In genomic region chr2:171307560-171307959, GRCh38 we compare ENCODE assay signal across 17 cellular contexts.
DNase-seq lines count a peak whose midpoint lies in the region; ATAC-seq, FAIRE-seq and TF ChIP-seq lines count a peak whose summit lies in the region.
"Had no signal": no experiment of that assay in that cellular context is flagged by ENCODE, and none has a peak within 500 bp of the region (broad histone marks: within the 10 kb centered on the region; RNA-seq: fewer than 3 reads in every experiment).

No MANE protein-coding gene starts in this region.

- no peak for TF ChIP-seq CTCF in GM12878 (IDR thresholded peaks at IDR 0.05 in 2 of 3, conservative IDR thresholded peaks at IDR 0.05 in 1 of 3; ENCODE audit: control insufficient read depth in 2 of 3, extremely low read depth in 1 of 3, insufficient read depth in 1 of 3, low read depth in 3 of 3, low read length in 3 of 3)

- H3K36me3 ChIP-seq in GM12878 (ENCODE audit: control insufficient read depth in 2 of 2, insufficient read depth in 2 of 2, low read length in 1 of 2): no peaks in the 10 kb centered on the region

- SMC1A ChIA-PET in GM12878 (lab: Charles Lee; ENCODE audit: uncharacterized antibody, unreplicated experiment): interaction anchor here (0.6 to 3.9 kb wide), 12 partner anchors 9 to 250 kb away, joined by 3 to 41 read pairs (median 3); no protein-coding TSS in a partner anchor

- in situ Hi-C loops in GM12878 (cut with MboI): no loop called here

- peak overlapping the region; percentile 54 for H3K27ac ChIP-seq in GM12878 (ENCODE audit: control insufficient read depth, insufficient read depth)
- H3K27ac ChIP-seq: left ventricle myocardium inferior had no signal

- peak; percentile 43 to 73; a peak in 2 of 4 replicates for TF ChIP-seq EP300 in GM12878 (IDR thresholded peaks at IDR 0.05; ENCODE audit: borderline replicate concordance in 1 of 2, control insufficient read depth in 1 of 2, low read depth in 2 of 2, low read length in 2 of 2)

- H3K27me3 ChIP-seq in GM12878 (replicated peaks in 1 of 2; ENCODE audit: control insufficient read depth in 2 of 2, insufficient read depth in 2 of 2, low read length in 1 of 2): no peaks in the 10 kb centered on the region

- POLR2A ChIA-PET in GM12878 (lab: Charles Lee): interaction anchor here (0.6 to 2.1 kb wide), 4 partner anchors 10 to 45 kb away, joined by 3 to 12 read pairs (median 6); no protein-coding TSS in a partner anchor

- no peak overlapping the region for H3K9ac ChIP-seq in GM12878 (ENCODE audit: control insufficient read depth, insufficient read depth, low read length)

- RAD21 ChIA-PET in GM12878 (lab: Charles Lee; ENCODE audit: unreplicated experiment): interaction anchor here (0.5 to 2.6 kb wide), 9 partner anchors 9 to 153 kb away, joined by 3 to 22 read pairs (median 4); no protein-coding TSS in a partner anchor

- H3K4me1 ChIP-seq in GM12878 (ENCODE audit: control insufficient read depth, insufficient read depth, low read length): peaks cover 12% of the 10 kb centered on the region
- H3K4me1 ChIP-seq: left ventricle myocardium inferior had no signal

- H3K79me2 ChIP-seq in GM12878 (ENCODE audit: control insufficient read depth, insufficient read depth, low read length): no peaks in the 10 kb centered on the region

- ATAC-seq in GM18505 (IDR thresholded peaks at IDR 0.05; ENCODE audit: unreplicated experiment) (peak; percentile 85), GM21528 (IDR thresholded peaks at IDR 0.05; ENCODE audit: low FRiP score, unreplicated experiment) (peak; percentile 66), HG03103 (IDR thresholded peaks at IDR 0.05; ENCODE audit: low read depth, unreplicated experiment) (peak; percentile 64), GM12878 (peak; percentile 96)
- ATAC-seq: natural killer cell; stimulated activated naive CD8-positive, alpha-beta T cell treated with anti-CD3 and anti-CD28 coated beads, Interleukin-15, amount 100 ng/mL, for 72 hours had no signal

- intact Hi-C loops in GM12878 (cut with micrococcal nuclease; ENCODE audit: unreplicated experiment): no loop called here

- TF ChIP-seq POLR2A in GM18505 (IDR thresholded peaks at IDR 0.05; ENCODE audit: borderline replicate concordance, extremely low read depth, insufficient read depth, insufficient read length) (no peak), GM12878 (IDR thresholded peaks at IDR 0.05; ENCODE audit: low read depth, low read length) (no peak)

- peak overlapping the region; percentile 50; the same call in 1 of the 2 replicates for H3K4me2 ChIP-seq in GM12878 (ENCODE audit: control insufficient read depth, insufficient read depth)

- FAIRE-seq in GM12878 (lab: Jason Lieb, UNC): peak; percentile 75

- WGBS in GM12878 (ENCODE audit: insufficient coverage, insufficient replicate concordance, low lambda C conversion rate, missing lambda C conversion rate): 27% methylated on average over 4 of the region's 4 CpGs

- BruUV-seq in GM12878 (replicated peaks; lab: Mats Ljungman, UMichigan): no TSS peak

- DNase-seq in GM12878 (ENCODE audit: low read depth, low spot score) (peak; percentile 71), NCI-H2081 treated with DMSO at 0.1 percent for 48 hours (lab: John Stamatoyannopoulos, UW) (no peak), NCI-H524 (lab: John Stamatoyannopoulos, UW) (no peak), NCI-H2227 (lab: John Stamatoyannopoulos, UW; ENCODE audit: unreplicated experiment) (no peak), amniotic stem cell (lab: John Stamatoyannopoulos, UW) (no peak)
- DNase-seq: activated CD8-positive, alpha-beta memory T cell treated with anti-CD3 and anti-CD28 coated beads, Interleukin-2, amount 50 U/mL, for 4 hours; activated naive CD8-positive, alpha-beta T cell treated with anti-CD3 and anti-CD28 coated beads, Interleukin-2, amount 10 ng/mL, durations not matched to agents 7 days and 5 days; DMS53; left ventricle myocardium inferior; natural killer cell; NCI-H1092; retina; Right ventricle myocardium superior; stimulated activated naive CD8-positive, alpha-beta T cell treated with anti-CD3 and anti-CD28 coated beads, Interleukin-15, amount 100 ng/mL, for 72 hours had no signal

- H3K9me3 ChIP-seq in GM12878 (replicated peaks; ENCODE audit: control insufficient read depth, insufficient read depth, low read length): peaks cover 17% of the 10 kb centered on the region

- peak overlapping the region; percentile 63 for H2AFZ ChIP-seq in GM12878 (ENCODE audit: control insufficient read depth, low read depth, low read length)

- 0 out of 2 replicates have a peak, but pooled peaks have one; percentile 21 for TF ChIP-seq RAD21 in GM12878 (IDR thresholded peaks at IDR 0.05; ENCODE audit: insufficient read depth, low read depth, low read length)

- no peak overlapping the region for H3K4me3 ChIP-seq in GM12878
- H3K4me3 ChIP-seq: left ventricle myocardium inferior had no signal

- no peaks in the 10 kb centered on the region for H4K20me1 ChIP-seq in GM12878 (ENCODE audit: control insufficient read depth, insufficient read depth)

- CTCF ChIA-PET in GM12878 (lab: Yijun Ruan, JAX): interaction anchor here (0.8 to 1.3 kb wide), 7 partner anchors 8 to 334 kb away, joined by 3 to 9 read pairs (median 3); no protein-coding TSS in a partner anchor

TF ChIP-seq in GM12878, 131 proteins besides CTCF, POLR2A, EP300 and RAD21 (continues in another document):
- TF ChIP-seq CBX3 (IDR thresholded peaks at IDR 0.05; ENCODE audit: borderline replicate concordance, low read depth) (no peak), NFIC (IDR thresholded peaks at IDR 0.05; ENCODE audit: low read depth, low read length) (peak; percentile 94), TAF1 (IDR thresholded peaks at IDR 0.05; ENCODE audit: borderline replicate concordance, low read depth, low read length) (no peak), MEF2B (IDR thresholded peaks at IDR 0.05; ENCODE audit: partially characterized antibody, poor library complexity, severe bottlenecking) (peak; percentile 77), MEF2A (IDR thresholded peaks at IDR 0.05; ENCODE audit: insufficient read depth, low read depth, low read length) (peak; percentile 87), IKZF2 (IDR thresholded peaks at IDR 0.05) (peak in 1 of 2 experiments; percentile 76), ELK1 (IDR thresholded peaks at IDR 0.05; ENCODE audit: low read depth, low read length) (no peak), IRF4 (IDR thresholded peaks at IDR 0.05; ENCODE audit: low read depth, low read length) (peak; percentile 39; the same call in 1 of the 2 replicates), JUNB (IDR thresholded peaks at IDR 0.05) (peak; percentile 93), ATF2 (IDR thresholded peaks at IDR 0.05; ENCODE audit: low read length) (peak; percentile 82; the same call in 1 of the 2 replicates), RAD51 (IDR thresholded peaks at IDR 0.05) (peak; percentile 57; the same call in 1 of the 2 replicates), SPI1 (IDR thresholded peaks at IDR 0.05; ENCODE audit: borderline replicate concordance, insufficient read depth, low read depth, low read length) (no peak), IRF3 (IDR thresholded peaks at IDR 0.05) (no peak), SMAD1 (IDR thresholded peaks at IDR 0.05; ENCODE audit: low read depth, partially characterized antibody) (no peak), CREB1 (IDR thresholded peaks at IDR 0.05; ENCODE audit: low read depth) (peak; percentile 32; the same call in 1 of the 2 replicates), BACH1 (IDR thresholded peaks at IDR 0.05; ENCODE audit: borderline replicate concordance) (0 out of 2 replicates have a peak, but pooled peaks have one; percentile 17), BMI1 (IDR thresholded peaks at IDR 0.05; ENCODE audit: borderline replicate concordance) (0 out of 2 replicates have a peak, but pooled peaks have one; percentile 13), MYB (IDR thresholded peaks at IDR 0.05; ENCODE audit: borderline replicate concordance, low read depth, low read length) (no peak), RBBP5 (conservative IDR thresholded peaks at IDR 0.05) (no peak), USF2 (IDR thresholded peaks at IDR 0.05; ENCODE audit: borderline replicate concordance, low read depth, low read length) (no peak)
